In genomic region chr1:244339776-244340175, GRCh38 we compare ENCODE assay signal across 18 cellular contexts.
DNase-seq lines count a peak whose midpoint lies in the region; ATAC-seq, FAIRE-seq and TF ChIP-seq lines count a peak whose summit lies in the region.
"Had no signal": no experiment of that assay in that cellular context is flagged by ENCODE, and none has a peak within 500 bp of the region (broad histone marks: within the 10 kb centered on the region; RNA-seq: fewer than 3 reads in every experiment).

No MANE protein-coding gene starts in this region.

- TF ChIP-seq EP300 in H1 (IDR thresholded peaks at IDR 0.05; ENCODE audit: borderline replicate concordance in 1 of 2, low read depth in 2 of 2, low read length in 2 of 2) = no peak

- no peak overlapping the region for H3K4me3 ChIP-seq in H1 (ENCODE audit: extremely low read depth in 1 of 4, insufficient read depth in 2 of 4, low read depth in 3 of 4, low read length in 4 of 4)

- H3K4me3 Mint-ChIP-seq in activated CD4-positive, alpha-beta T cell treated with anti-CD3 and anti-CD28 coated beads, Interleukin-2, amount 10 ng/mL, durations not matched to agents 24 days and 14 days = no peak overlapping the region
- H3K4me3 Mint-ChIP-seq in osteocyte (ENCODE audit: unreplicated experiment) = no peak overlapping the region
- H3K4me3 Mint-ChIP-seq: CD14-positive monocyte, IgD-negative memory B cell had no signal

- H3K36me3 ChIP-seq in H1 (ENCODE audit: control insufficient read depth in 2 of 4, insufficient read depth in 4 of 4, low read length in 3 of 4) = no peaks in the 10 kb centered on the region

- no peaks in the 10 kb centered on the region for H4K20me1 ChIP-seq in H1 (replicated peaks in 1 of 2; ENCODE audit: control insufficient read depth in 1 of 2, insufficient read depth in 2 of 2, low read length in 2 of 2)

- no peak overlapping the region for H3K23ac ChIP-seq in H1 (ENCODE audit: insufficient read length)

- ATAC-seq in HG02623 (IDR thresholded peaks at IDR 0.05; ENCODE audit: unreplicated experiment) = no peak
- ATAC-seq: PC-3 had no signal

- no peaks in the 10 kb centered on the region for H3K9me3 ChIP-seq in H1 (ENCODE audit: insufficient read depth in 2 of 2, low read depth in 1 of 2, low read length in 1 of 2)

- no peak overlapping the region for H3K56ac ChIP-seq in H1 (replicated peaks; ENCODE audit: insufficient read length, low read depth, low read length)

- WGBS in H1 (ENCODE audit: extremely low coverage in 1 of 2, insufficient coverage in 1 of 2, insufficient read length in 1 of 2, insufficient replicate concordance in 2 of 2, low coverage in 1 of 2, low lambda C conversion rate in 2 of 2, missing lambda C conversion rate in 1 of 2), 2 experiments = 85% methylated on average over 7 of the region's 7 CpGs; no CpG with 5 or more reads in 1 of the 2 experiments

- no peak overlapping the region for H2BK120ac ChIP-seq in H1 (replicated peaks; ENCODE audit: low read depth, low read length)

- H3K23me2 ChIP-seq in H1 (ENCODE audit: low read depth, low read length) = no peaks in the 10 kb centered on the region

- no peak overlapping the region for H3K9ac ChIP-seq in H1 (replicated peaks in 1 of 4; ENCODE audit: extremely low read depth in 1 of 4, low read depth in 3 of 4, low read length in 3 of 4)

- no peak for DNase-seq in activated CD4-positive, alpha-beta T cell treated with anti-CD3 and anti-CD28 coated beads, Interleukin-2, amount 10 ng/mL, durations not matched to agents 24 days and 14 days
- DNase-seq in activated CD4-positive, alpha-beta T cell treated with anti-CD3 and anti-CD28 coated beads for 4 hours = no peak
- DNase-seq in NCI-H69 (lab: John Stamatoyannopoulos, UW) = peak; percentile 17
- no peak for DNase-seq in H1 (ENCODE audit: low read depth in 1 of 2, low spot score in 2 of 2)
- peak; percentile 66 for DNase-seq in osteocyte (ENCODE audit: extremely low spot score, unreplicated experiment)
- DNase-seq in NCI-H2171 treated with DMSO at 0.1 percent for 48 hours (lab: John Stamatoyannopoulos, UW) = no peak
- no peak for DNase-seq in NCI-H187 (lab: John Stamatoyannopoulos, UW)
- DNase-seq: COR-L47, HCEC 1CT, MV-4-11, NCI-H1694, NCI-H446, NCI-H748 treated with DMSO at 0.1 percent for 48 hours, PC-3 had no signal

- no peaks in the 10 kb centered on the region for H3K79me2 ChIP-seq in H1 (ENCODE audit: control insufficient read depth in 1 of 2, insufficient read depth in 2 of 2, low read length in 2 of 2)

- H3K4ac ChIP-seq in H1 (replicated peaks; ENCODE audit: insufficient read length, low read depth, low read length) = no peak overlapping the region

- peak overlapping the region; percentile 58; the same call in 1 of the 2 replicates for H2BK5ac ChIP-seq in H1 (ENCODE audit: low read depth, low read length)

- H4K5ac ChIP-seq in H1 (ENCODE audit: insufficient read length, low read depth, low read length) = no peak overlapping the region

- no peak for TF ChIP-seq POLR2A in H1 (IDR thresholded peaks at IDR 0.05; ENCODE audit: control extremely low read depth in 1 of 2, low read depth in 2 of 2, low read length in 2 of 2)

- no peak overlapping the region for H2AFZ ChIP-seq in H1 (ENCODE audit: low read length)

- peak overlapping the region; percentile 86; the same call in 1 of the 2 replicates for H2BK12ac ChIP-seq in H1 (ENCODE audit: low read depth, low read length)

- no peaks in the 10 kb centered on the region for H3K27me3 ChIP-seq in H1 (replicated peaks in 1 of 4; ENCODE audit: control insufficient read depth in 3 of 4, extremely low read depth in 1 of 4, insufficient read depth in 3 of 4, low read length in 3 of 4)

- no peak for TF ChIP-seq RAD21 in H1 (IDR thresholded peaks at IDR 0.05 in 1 of 2, conservative IDR thresholded peaks at IDR 0.05 in 1 of 2; ENCODE audit: low read depth in 2 of 2, low read length in 2 of 2)

- POLR2A ChIA-PET in H1 (lab: Charles Lee; ENCODE audit: partially characterized antibody) = interaction anchor here (1.6 kb wide), 1 partner anchor 13 kb away, joined by 4 read pairs; a partner anchor contains a TSS

- peaks cover 21% of the 10 kb centered on the region for H3K4me1 Mint-ChIP-seq in activated CD4-positive, alpha-beta T cell treated with anti-CD3 and anti-CD28 coated beads, Interleukin-2, amount 10 ng/mL, durations not matched to agents 24 days and 14 days
- H3K4me1 Mint-ChIP-seq in osteocyte (ENCODE audit: unreplicated experiment) = peaks cover 14% of the 10 kb centered on the region
- H3K4me1 Mint-ChIP-seq: IgD-negative memory B cell had no signal

- H3K27ac ChIP-seq in H1 (ENCODE audit: low read depth, low read length) = no peak overlapping the region

- H3K36me3 Mint-ChIP-seq in activated CD4-positive, alpha-beta T cell treated with anti-CD3 and anti-CD28 coated beads, Interleukin-2, amount 10 ng/mL, durations not matched to agents 24 days and 14 days (ENCODE audit: low read depth) = no peaks in the 10 kb centered on the region
- H3K36me3 Mint-ChIP-seq in osteocyte (ENCODE audit: unreplicated experiment) = no peaks in the 10 kb centered on the region
- H3K36me3 Mint-ChIP-seq: CD14-positive monocyte, IgD-negative memory B cell had no signal

- H3K4me2 ChIP-seq in H1 (ENCODE audit: insufficient read depth in 1 of 2, low read depth in 2 of 2, low read length in 2 of 2) = no peak overlapping the region

- no peak overlapping the region for H2BK15ac ChIP-seq in H1 (ENCODE audit: low read length)

- H4K8ac ChIP-seq in H1 (ENCODE audit: extremely low read depth, insufficient read depth, low read length) = no peak overlapping the region

- TF ChIP-seq CTCF in H1 (IDR thresholded peaks at IDR 0.05; ENCODE audit: control extremely low read depth in 1 of 3, insufficient read depth in 1 of 3, low read depth in 1 of 3, low read length in 3 of 3) = no peak
- no peak for TF ChIP-seq CTCF in osteocyte (IDR thresholded peaks at IDR 0.05)

- peaks cover 2% of the 10 kb centered on the region for H3K9me3 Mint-ChIP-seq in activated CD4-positive, alpha-beta T cell treated with anti-CD3 and anti-CD28 coated beads, Interleukin-2, amount 10 ng/mL, durations not matched to agents 24 days and 14 days
- H3K9me3 Mint-ChIP-seq in osteocyte (ENCODE audit: unreplicated experiment) = no peaks in the 10 kb centered on the region

- H3K18ac ChIP-seq in H1 (ENCODE audit: extremely low read depth, low read length) = peak overlapping the region; percentile 6; the same call in 1 of the 2 replicates

- H3K27ac Mint-ChIP-seq in activated CD4-positive, alpha-beta T cell treated with anti-CD3 and anti-CD28 coated beads, Interleukin-2, amount 10 ng/mL, durations not matched to agents 24 days and 14 days = peak overlapping the region; percentile 65
- no peak overlapping the region for H3K27ac Mint-ChIP-seq in osteocyte (ENCODE audit: unreplicated experiment)
- H3K27ac Mint-ChIP-seq: CD14-positive monocyte, IgD-negative memory B cell had no signal

- no peaks in the 10 kb centered on the region for H3K27me3 Mint-ChIP-seq in activated CD4-positive, alpha-beta T cell treated with anti-CD3 and anti-CD28 coated beads, Interleukin-2, amount 10 ng/mL, durations not matched to agents 24 days and 14 days
- no peaks in the 10 kb centered on the region for H3K27me3 Mint-ChIP-seq in osteocyte (ENCODE audit: unreplicated experiment)

- intact Hi-C loops in activated CD4-positive, alpha-beta T cell treated with anti-CD3 and anti-CD28 coated beads, Interleukin-2, amount 10 ng/mL, durations not matched to agents 24 days and 14 days (cut with micrococcal nuclease) = loop anchor here (2.0 kb wide), 1 partner anchor 21 kb away; no protein-coding TSS in a partner anchor

- H2AK5ac ChIP-seq in H1 (ENCODE audit: low read depth, low read length) = peak overlapping the region; percentile 7; the same call in 1 of the 2 replicates

- no peak overlapping the region for H4K91ac ChIP-seq in H1 (replicated peaks; ENCODE audit: insufficient read length, low read length)

- H2BK20ac ChIP-seq in H1 (ENCODE audit: low read length) = peak overlapping the region; percentile 24; the same call in 1 of the 2 replicates

- H3K79me1 ChIP-seq in H1 (ENCODE audit: low read depth, low read length) = no peaks in the 10 kb centered on the region

- no peak for FAIRE-seq in H1 (lab: Jason Lieb, UNC)
- FAIRE-seq: A204.1 had no signal

- CTCF ChIA-PET in H1 (lab: Charles Lee; ENCODE audit: partially characterized antibody) = no interaction called here

- peaks cover 7 to 21% (median 10%) of the 10 kb centered on the region in 4 experiments; a peak in 6 of 7 replicates for H3K4me1 ChIP-seq in H1 (replicated peaks in 1 of 4; ENCODE audit: control insufficient read depth in 3 of 4, insufficient read depth in 4 of 4, low read length in 3 of 4)

- H3K14ac ChIP-seq in H1 (ENCODE audit: insufficient read length) = no peak overlapping the region

TF ChIP-seq in H1, 55 proteins besides CTCF, POLR2A, EP300 and RAD21 (continues in another document):
- no peak for TF ChIP-seq SRF (IDR thresholded peaks at IDR 0.05; ENCODE audit: low read depth, low read length)
- TF ChIP-seq SP1 (IDR thresholded peaks at IDR 0.05; ENCODE audit: low read depth, low read length) = no peak
- TF ChIP-seq JUN (IDR thresholded peaks at IDR 0.05; ENCODE audit: low read depth, low read length) = no peak
- no peak for TF ChIP-seq ATF2 (IDR thresholded peaks at IDR 0.05; ENCODE audit: low read length)
- TF ChIP-seq POLR2AphosphoS5 (IDR thresholded peaks at IDR 0.05; ENCODE audit: low read depth, low read length) = no peak
- TF ChIP-seq CTBP2 (IDR thresholded peaks at IDR 0.05; ENCODE audit: borderline replicate concordance, insufficient read depth, insufficient read length, low read length) = no peak
- TF ChIP-seq GTF2F1 (IDR thresholded peaks at IDR 0.05; ENCODE audit: borderline replicate concordance, low read depth, low read length) = no peak
- no peak for TF ChIP-seq SP2 (IDR thresholded peaks at IDR 0.05; ENCODE audit: low read length)
- no peak for TF ChIP-seq KDM4A (IDR thresholded peaks at IDR 0.05; ENCODE audit: low read depth, low read length, severe bottlenecking)
- TF ChIP-seq POU5F1 (IDR thresholded peaks at IDR 0.05; ENCODE audit: low read depth, low read length) = no peak
- TF ChIP-seq FOSL1 (IDR thresholded peaks at IDR 0.05; ENCODE audit: insufficient read depth, low read depth, low read length) = no peak

Comparison
In these comparisons a context has a peak if more than half of its experiments do, and no peak if none do; other contexts are left out.
1. DNase-seq: peak in NCI-H69 (single experiment) and osteocyte (single experiment); none in activated CD4-positive, alpha-beta T cell treated with anti-CD3 and anti-CD28 coated beads, Interleukin-2, amount 10 ng/mL, durations not matched to agents 24 days and 14 days (single experiment), activated CD4-positive, alpha-beta T cell treated with anti-CD3 and anti-CD28 coated beads for 4 hours (0 of 2), H1 (0 of 2), NCI-H2171 treated with DMSO at 0.1 percent for 48 hours (single experiment) and NCI-H187 (0 of 2).